In the genomic region with DNA sequence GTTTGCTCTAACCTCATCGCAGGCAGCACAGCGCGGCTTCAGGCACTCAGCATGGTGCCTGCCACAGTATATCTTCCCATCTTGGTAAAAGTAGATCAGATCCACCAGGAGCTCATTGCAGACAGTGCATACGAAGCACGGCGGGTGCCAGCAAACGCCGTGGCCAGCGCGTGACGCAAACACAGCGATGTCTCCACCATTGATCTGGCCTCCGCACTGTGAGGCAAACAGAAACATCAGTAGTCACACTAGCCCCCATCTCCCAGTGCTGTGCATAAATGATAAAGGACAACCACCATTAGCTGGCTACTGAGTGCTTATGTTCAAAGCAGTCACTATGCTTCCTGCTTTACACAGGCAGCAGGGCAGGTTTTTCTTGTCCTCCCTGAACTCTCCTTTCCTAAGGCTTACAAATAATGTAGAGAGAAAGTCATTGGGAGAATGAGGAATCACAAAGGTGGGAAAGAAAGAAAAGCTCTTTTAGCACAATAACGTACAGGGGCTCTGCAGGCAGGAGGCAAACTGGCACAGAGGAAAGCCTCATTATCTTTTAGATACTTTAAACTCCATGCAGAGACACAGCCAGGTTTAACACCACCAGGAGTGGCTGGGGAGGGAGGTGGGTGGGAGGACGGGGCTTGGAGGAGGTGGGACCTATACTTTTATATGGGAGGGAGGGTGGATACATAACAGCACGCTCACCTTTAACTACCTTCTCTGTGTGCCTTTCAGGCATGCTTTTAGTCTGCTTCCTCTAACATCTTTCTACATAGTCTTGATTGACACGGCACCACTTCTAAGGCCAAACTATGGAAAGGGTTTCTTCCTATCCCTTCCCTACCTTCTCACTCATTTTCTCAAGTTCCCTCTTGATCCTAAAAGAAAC, we compare ENCODE assay signal across 20 cellular contexts.
A peak's percentile ranks its signal among the peaks of the same experiment; 100 is the strongest.
DNase-seq lines count a peak whose midpoint lies in the region; ATAC-seq, FAIRE-seq and TF ChIP-seq lines count a peak whose summit lies in the region.
"Had no signal": no experiment of that assay in that cellular context is flagged by ENCODE, and none has a peak within 500 bp of the region (broad histone marks: within the 10 kb centered on the region; RNA-seq: fewer than 3 reads in every experiment).

No MANE protein-coding gene starts in this region.

- no peak overlapping the region for H3K4me3 Mint-ChIP-seq in astrocyte (ENCODE audit: unreplicated experiment)
- H3K4me3 Mint-ChIP-seq: activated B cell treated with CpG ODN at 0.5 μM for 24 hours, CD14-positive monocyte, immature natural killer cell had no signal

- no peak overlapping the region for H3K4me2 ChIP-seq in astrocyte (ENCODE audit: low read length)

- no peak overlapping the region for H3K4me3 ChIP-seq in astrocyte (ENCODE audit: insufficient read depth, low read depth, low read length)
- no peak overlapping the region for H3K4me3 ChIP-seq in stomach
- no peak overlapping the region for H3K4me3 ChIP-seq in brain microvascular endothelial cell (ENCODE audit: low read depth, low read length)
- H3K4me3 ChIP-seq: pancreas, spleen had no signal

- H3K9me3 Mint-ChIP-seq in astrocyte (ENCODE audit: unreplicated experiment), result no peaks in the 10 kb centered on the region
- H3K9me3 Mint-ChIP-seq: activated B cell treated with CpG ODN at 0.5 μM for 24 hours had no signal

- TF ChIP-seq POLR2A in stomach (IDR thresholded peaks at IDR 0.05), result no peak

- peak; percentile 36 for DNase-seq in HT-29 (ENCODE audit: low spot score)
- no peak for DNase-seq in astrocyte (ENCODE audit: low read depth)
- peak; percentile 40 to 47 for DNase-seq in left colon
- DNase-seq in stomach, result peak; percentile 52
- no peak for DNase-seq in brain microvascular endothelial cell
- DNase-seq in frontal cortex (ENCODE audit: low spot score in 2 of 2), result no peak
- no peak for DNase-seq in ecto neural progenitor cell (ENCODE audit: low spot score)
- DNase-seq: activated B cell treated with CpG ODN at 0.5 μM for 24 hours; DMS79 treated with DMSO at 0.1 percent for 48 hours; effector CD4-positive, alpha-beta T cell; immature natural killer cell; NCI-H1105 treated with DMSO at 0.1 percent for 48 hours; NCI-H345; spleen; stimulated activated naive CD8-positive, alpha-beta T cell treated with anti-CD3 and anti-CD28 coated beads, Interleukin-15, Interleukin-2, amounts not matched to agents 100 U/mL and 50 U/mL, for 24 hours; T-helper 1 cell had no signal

- peak overlapping the region; percentile 6 for H3K27ac Mint-ChIP-seq in astrocyte (ENCODE audit: unreplicated experiment)
- H3K27ac Mint-ChIP-seq: activated B cell treated with CpG ODN at 0.5 μM for 24 hours, CD14-positive monocyte, immature natural killer cell had no signal

- peak; percentile 72 for ATAC-seq in left colon
- ATAC-seq: Panc1; stimulated activated naive CD8-positive, alpha-beta T cell treated with anti-CD3 and anti-CD28 coated beads, Interleukin-15, Interleukin-2, amounts not matched to agents 100 U/mL and 50 U/mL, for 24 hours had no signal

- no peaks in the 10 kb centered on the region for H3K27me3 ChIP-seq in astrocyte (ENCODE audit: insufficient read depth, low read length)
- H3K27me3 ChIP-seq in stomach, result no peaks in the 10 kb centered on the region
- no peaks in the 10 kb centered on the region for H3K27me3 ChIP-seq in brain microvascular endothelial cell (replicated peaks)
- H3K27me3 ChIP-seq: pancreas, spleen had no signal

- no peak for TF ChIP-seq EP300 in stomach (IDR thresholded peaks at IDR 0.05)

- H3K27ac ChIP-seq in astrocyte (ENCODE audit: low read depth, low read length) (no peak overlapping the region), stomach (peak overlapping the region in 3 of 5 donors; percentile 4 to 51 (median 23)), brain microvascular endothelial cell (no peak overlapping the region)
- H3K27ac ChIP-seq: pancreas, spleen had no signal

- peaks cover 15% of the 10 kb centered on the region for H3K4me1 Mint-ChIP-seq in astrocyte (ENCODE audit: low read depth, unreplicated experiment)
- H3K4me1 Mint-ChIP-seq: CD14-positive monocyte, immature natural killer cell had no signal

- peaks cover 15% of the 10 kb centered on the region for H3K79me2 ChIP-seq in astrocyte (ENCODE audit: insufficient read depth, low read length)

- in situ Hi-C loops in brain microvascular endothelial cell (cut with HindIII; ENCODE audit: low pct_ligation_motif_present, low sequenced_read_pairs), result no loop called here

- H3K9ac ChIP-seq in astrocyte (ENCODE audit: low read length), result no peak overlapping the region

- H4K20me1 ChIP-seq in astrocyte (ENCODE audit: insufficient read depth, low read length), result no peaks in the 10 kb centered on the region

- TF ChIP-seq CTCF in astrocyte (IDR thresholded peaks at IDR 0.05; ENCODE audit: insufficient read depth, low read depth, low read length) (no peak), stomach (IDR thresholded peaks at IDR 0.05) (no peak), brain microvascular endothelial cell (IDR thresholded peaks at IDR 0.05; ENCODE audit: low read depth, low read length, missing control alignments) (no peak)

- H3K27me3 Mint-ChIP-seq in astrocyte (ENCODE audit: low read depth, unreplicated experiment), result no peaks in the 10 kb centered on the region

- intact Hi-C loops in left colon (cut with DNase I, micrococcal nuclease) (no loop called here), stomach (cut with DNase I; ENCODE audit: low total_unique reads) (no loop called here)

- peaks cover 51% of the 10 kb centered on the region for H3K36me3 Mint-ChIP-seq in astrocyte (ENCODE audit: low read depth, unreplicated experiment)
- H3K36me3 Mint-ChIP-seq: CD14-positive monocyte, immature natural killer cell had no signal

- H2AFZ ChIP-seq in astrocyte (ENCODE audit: low read depth, low read length), result no peak overlapping the region

- no peak for FAIRE-seq in astrocyte (lab: Jason Lieb, UNC)
- FAIRE-seq in frontal cortex (lab: Jason Lieb, UNC), result no peak
- FAIRE-seq: H54, pancreas had no signal

- H3K4me1 ChIP-seq in astrocyte (ENCODE audit: insufficient read depth, low read length) (peaks cover 11% of the 10 kb centered on the region), stomach (peaks cover 0 to 50% (median 28%) of the 10 kb centered on the region in 4 donors)

- H3K36me3 ChIP-seq in astrocyte (ENCODE audit: insufficient read depth, low read length) (peaks cover 48% of the 10 kb centered on the region), stomach (peaks cover 0 to 59% (median 50%) of the 10 kb centered on the region in 4 donors), brain microvascular endothelial cell (replicated peaks) (peaks cover 43% of the 10 kb centered on the region)
- H3K36me3 ChIP-seq: pancreas had no signal

- H3K9me3 ChIP-seq in astrocyte (ENCODE audit: insufficient read depth, low read depth, low read length) (no peaks in the 10 kb centered on the region), stomach (no peaks in the 10 kb centered on the region)
- H3K9me3 ChIP-seq: pancreas, spleen had no signal

- WGBS in stomach, 5 donors, result 58 to 77% (median 64%) methylated on average over 17 of the region's 17 CpGs

Comparison
In these comparisons a context has a peak if more than half of its experiments do, and no peak if none do; other contexts are left out.
1. DNase-seq: peak in HT-29 (single experiment), left colon (2 of 2) and stomach (single experiment); none in astrocyte (single experiment), brain microvascular endothelial cell (single experiment), frontal cortex (0 of 2) and ecto neural progenitor cell (single experiment).
2. H3K27ac ChIP-seq: peak in stomach (3 of 5); none in astrocyte (single experiment) and brain microvascular endothelial cell (single experiment).